In genomic region chr2:20597868-20598183, GRCh38 we compare ENCODE assay signal across 13 cellular contexts. TPM values are rescaled to one million over a fixed set of nuclear protein-coding genes. Genes with fewer than 3 reads are reported as not detected.
DNase-seq lines count a peak whose midpoint lies in the region; ATAC-seq and TF ChIP-seq lines count a peak whose summit lies in the region.
"Had no signal": no experiment of that assay in that cellular context is flagged by ENCODE, and none has a peak within 500 bp of the region (broad histone marks: within the 10 kb centered on the region; RNA-seq: fewer than 3 reads in every experiment).

No MANE protein-coding gene starts in this region.

- H3K27me3 ChIP-seq in fibroblast of lung (ENCODE audit: control insufficient read depth, insufficient read depth, low read length) (no peaks in the 10 kb centered on the region), mucosa of rectum (ENCODE audit: control insufficient read depth in 2 of 2, insufficient read depth in 2 of 2, low read length in 2 of 2) (no peaks in the 10 kb centered on the region), testis (no peaks in the 10 kb centered on the region)

- H3K4me3 ChIP-seq in fibroblast of lung (replicated peaks in 1 of 4; ENCODE audit: control extremely low read depth in 1 of 4, insufficient read depth in 1 of 4, low read depth in 3 of 4, low read length in 4 of 4) (no peak overlapping the region), mucosa of rectum (ENCODE audit: low read length in 2 of 2) (no peak overlapping the region), testis (no peak overlapping the region)
- H3K4me3 ChIP-seq: skin epidermis had no signal

- H3K9ac ChIP-seq in fibroblast of lung (ENCODE audit: insufficient read depth, low read length) (no peak overlapping the region), mucosa of rectum (ENCODE audit: low read depth in 1 of 2, low read length in 2 of 2) (no peak overlapping the region)

- peak overlapping the region; percentile 35 for H3K27ac Mint-ChIP-seq in activated T-helper 1 cell treated with anti-CD3 and anti-CD28 coated beads, Interleukin-12 subunit alpha, Interleukin-12 subunit beta, Interleukin-2, Interleukin-4 antibody, amounts not matched to agents 30 ng/mL and 10 ng/mL and 1 ng/mL, durations not matched to agents 14 hours and 24 hours and 36 hours

- no peaks in the 10 kb centered on the region for H3K36me3 Mint-ChIP-seq in activated T-helper 1 cell treated with anti-CD3 and anti-CD28 coated beads, Interleukin-12 subunit alpha, Interleukin-12 subunit beta, Interleukin-2, Interleukin-4 antibody, amounts not matched to agents 30 ng/mL and 10 ng/mL and 1 ng/mL, durations not matched to agents 14 hours and 24 hours and 36 hours (ENCODE audit: low read depth)

- peaks cover 9% of the 10 kb centered on the region for H3K4me1 Mint-ChIP-seq in activated T-helper 1 cell treated with anti-CD3 and anti-CD28 coated beads, Interleukin-12 subunit alpha, Interleukin-12 subunit beta, Interleukin-2, Interleukin-4 antibody, amounts not matched to agents 30 ng/mL and 10 ng/mL and 1 ng/mL, durations not matched to agents 14 hours and 24 hours and 36 hours (ENCODE audit: low read depth)

- no peaks in the 10 kb centered on the region for H3K27me3 Mint-ChIP-seq in activated T-helper 1 cell treated with anti-CD3 and anti-CD28 coated beads, Interleukin-12 subunit alpha, Interleukin-12 subunit beta, Interleukin-2, Interleukin-4 antibody, amounts not matched to agents 30 ng/mL and 10 ng/mL and 1 ng/mL, durations not matched to agents 14 hours and 24 hours and 36 hours (ENCODE audit: insufficient read depth)
- H3K27me3 Mint-ChIP-seq: CD8-positive, alpha-beta memory T cell had no signal

- TF ChIP-seq CTCF in fibroblast of lung (conservative IDR thresholded peaks at IDR 0.05 in 1 of 2, IDR thresholded peaks at IDR 0.05 in 1 of 2; ENCODE audit: low read depth in 1 of 2, low read length in 2 of 2) (no peak), testis (IDR thresholded peaks at IDR 0.05) (no peak)

- H4K20me1 ChIP-seq in fibroblast of lung (ENCODE audit: control insufficient read depth, extremely low read depth, insufficient read depth, low read length): no peaks in the 10 kb centered on the region

- H3K9me3 Mint-ChIP-seq in activated T-helper 1 cell treated with anti-CD3 and anti-CD28 coated beads, Interleukin-12 subunit alpha, Interleukin-12 subunit beta, Interleukin-2, Interleukin-4 antibody, amounts not matched to agents 30 ng/mL and 10 ng/mL and 1 ng/mL, durations not matched to agents 14 hours and 24 hours and 36 hours: no peaks in the 10 kb centered on the region
- H3K9me3 Mint-ChIP-seq: CD8-positive, alpha-beta memory T cell had no signal

- no peak for TF ChIP-seq POLR2A in testis (IDR thresholded peaks at IDR 0.05)

- peak overlapping the region; percentile 27 for H3K27ac ChIP-seq in fibroblast of lung (ENCODE audit: insufficient read depth, low read length)
- H3K27ac ChIP-seq in mucosa of rectum (ENCODE audit: low read depth in 2 of 2, low read length in 2 of 2): peak overlapping the region; percentile 67 to 69
- peak overlapping the region; percentile 66 to 73 for H3K27ac ChIP-seq in testis

- H3K4me1 ChIP-seq in fibroblast of lung (ENCODE audit: control insufficient read depth, extremely low read depth, insufficient read depth, low read length): peaks cover 44% of the 10 kb centered on the region
- H3K4me1 ChIP-seq in mucosa of rectum (ENCODE audit: control insufficient read depth in 2 of 2, insufficient read depth in 2 of 2, low read length in 2 of 2): peaks cover 20 to 21% of the 10 kb centered on the region in 2 donors
- peaks cover 51% of the 10 kb centered on the region for H3K4me1 ChIP-seq in testis

- 70 to 83% methylated on average over 6 of the region's 6 CpGs for WGBS in testis, 2 donors

- no peaks in the 10 kb centered on the region for H3K9me3 ChIP-seq in fibroblast of lung (ENCODE audit: control insufficient read depth, insufficient read depth, low read depth, low read length)
- no peaks in the 10 kb centered on the region for H3K9me3 ChIP-seq in mucosa of rectum (ENCODE audit: control insufficient read depth in 2 of 2, low read length in 2 of 2)
- H3K9me3 ChIP-seq in testis: no peaks in the 10 kb centered on the region

- no peak for DNase-seq in activated T-helper 1 cell treated with anti-CD3 and anti-CD28 coated beads, Interleukin-12 subunit alpha, Interleukin-12 subunit beta, Interleukin-2, Interleukin-4 antibody, amounts not matched to agents 30 ng/mL and 10 ng/mL and 1 ng/mL, durations not matched to agents 14 hours and 24 hours and 36 hours (ENCODE audit: low spot score)
- DNase-seq in fibroblast of lung (ENCODE audit: low read depth in 2 of 2) (no peak), testis (no peak), NCI-H524 treated with DMSO at 0.1 percent for 48 hours (lab: John Stamatoyannopoulos, UW) (no peak), NCI-H748 (lab: John Stamatoyannopoulos, UW; ENCODE audit: unreplicated experiment) (no peak)
- DNase-seq in activated T-cell treated with anti-CD3 and anti-CD28 coated beads, Interleukin-2, amount 50 U/mL, for 48 hours: no peak
- DNase-seq: foreskin melanocyte, mesendoderm, NCI-H187 had no signal

- no peak for ATAC-seq in GM21576 (IDR thresholded peaks at IDR 0.05; ENCODE audit: unreplicated experiment)

- no peak overlapping the region for H3K4me3 Mint-ChIP-seq in activated T-helper 1 cell treated with anti-CD3 and anti-CD28 coated beads, Interleukin-12 subunit alpha, Interleukin-12 subunit beta, Interleukin-2, Interleukin-4 antibody, amounts not matched to agents 30 ng/mL and 10 ng/mL and 1 ng/mL, durations not matched to agents 14 hours and 24 hours and 36 hours
- H3K4me3 Mint-ChIP-seq: CD8-positive, alpha-beta memory T cell had no signal

- no peak overlapping the region for H3K4me2 ChIP-seq in fibroblast of lung (ENCODE audit: extremely low read depth, insufficient read depth, low read length)

- intact Hi-C loops in activated T-helper 1 cell treated with anti-CD3 and anti-CD28 coated beads, Interleukin-12 subunit alpha, Interleukin-12 subunit beta, Interleukin-2, Interleukin-4 antibody, amounts not matched to agents 30 ng/mL and 10 ng/mL and 1 ng/mL, durations not matched to agents 14 hours and 24 hours and 36 hours (cut with micrococcal nuclease): no loop called here
- intact Hi-C loops in testis (cut with DNase I; ENCODE audit: low total_unique reads): no loop called here

- H3K79me2 ChIP-seq in fibroblast of lung (ENCODE audit: control insufficient read depth, insufficient read depth, low read length): no peaks in the 10 kb centered on the region

- H2AFZ ChIP-seq in fibroblast of lung (ENCODE audit: low read length): no peak overlapping the region

- H3K36me3 ChIP-seq in fibroblast of lung (ENCODE audit: control insufficient read depth, insufficient read depth, low read length): no peaks in the 10 kb centered on the region
- no peaks in the 10 kb centered on the region for H3K36me3 ChIP-seq in mucosa of rectum (ENCODE audit: control insufficient read depth in 2 of 2, insufficient read depth in 2 of 2, low read length in 2 of 2)
- no peaks in the 10 kb centered on the region for H3K36me3 ChIP-seq in testis (ENCODE audit: low read depth, missing control alignments)

RNA-seq across cellular contexts. Expression of gene HS1BP3, which starts 53.1 kb away (rescaled TPM):
- 9.1 and 10.2 TPM in 2 replicates for total RNA-seq in activated T-helper 1 cell treated with anti-CD3 and anti-CD28 coated beads, Interleukin-12 subunit alpha, Interleukin-12 subunit beta, Interleukin-2, Interleukin-4 antibody, amounts not matched to agents 30 ng/mL and 10 ng/mL and 1 ng/mL, durations not matched to agents 14 hours and 24 hours and 36 hours
- 32.4 and 38.1 TPM in 2 replicates for total RNA-seq in fibroblast of lung
- polyA plus RNA-seq in fibroblast of lung: 17.8 and 21.6 TPM in 2 replicates
- polyA plus RNA-seq in fibroblast of lung (2012): 23.7 and 27.9 TPM in 2 replicates
- 29.4 and 34.9 TPM in 2 replicates for polyA minus RNA-seq in fibroblast of lung (ENCODE audit: low replicate concordance)
- total RNA-seq in testis: 10 to 100 TPM; 23.5 to 31.6 TPM
- polyA plus RNA-seq in testis (ENCODE audit: insufficient read depth, low read depth, low replicate concordance): 25.0 TPM
